ENCODE assay signal across 1 cellular context in genomic region chr3:161177996-161178395, GRCh38.
TF ChIP-seq lines count a peak whose summit lies in the region.

No MANE protein-coding gene starts in this region.

TF ChIP-seq in GM23338, 12 proteins besides CTCF, POLR2A, EP300 and RAD21 (continued from another document):
- TF ChIP-seq ZNF462 (CRISPR knock-in tag; IDR thresholded peaks at IDR 0.05) (no peak), ZNF331 (CRISPR knock-in tag; IDR thresholded peaks at IDR 0.05; ENCODE audit: low read depth) (no peak), EZH2 (IDR thresholded peaks at IDR 0.05; ENCODE audit: low read depth, unreplicated experiment) (no peak)
